In the genomic region with DNA sequence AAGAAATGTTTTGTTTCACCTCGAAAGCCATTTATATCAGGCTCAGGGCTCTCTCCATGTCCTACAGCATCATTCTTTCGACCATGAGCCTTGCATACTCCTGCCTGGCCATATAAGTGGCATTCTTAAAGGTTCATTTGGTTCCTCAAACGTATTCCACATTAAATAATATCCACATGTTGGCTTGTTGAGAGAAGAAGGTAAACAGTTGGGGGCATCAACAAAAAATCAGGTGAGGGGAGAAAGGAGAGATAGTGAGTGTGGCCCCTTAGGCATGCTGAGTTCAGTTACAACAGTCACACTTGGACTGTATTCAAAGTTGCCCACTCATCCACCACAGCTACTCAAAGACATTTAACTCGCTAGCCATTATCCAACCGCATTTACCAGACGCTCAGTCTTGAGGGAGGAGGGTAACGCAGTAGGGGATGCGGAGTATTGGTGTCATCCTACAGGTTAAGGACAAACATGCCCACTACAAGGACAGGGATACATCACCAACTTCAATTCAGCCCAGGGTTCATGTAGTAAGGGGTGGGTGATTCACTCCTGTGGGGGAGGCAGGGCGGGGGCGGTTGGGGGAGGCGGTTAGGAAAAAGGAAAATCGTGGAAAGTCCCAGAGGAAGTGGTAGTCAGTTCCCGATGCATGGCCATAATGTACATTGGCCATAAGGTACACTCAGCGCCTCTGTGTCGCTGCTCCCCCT, we compare ENCODE assay signal across 9 cellular contexts. TPM values are rescaled to one million over a fixed set of nuclear protein-coding genes. Genes with fewer than 3 reads are reported as not detected.
DNase-seq lines count a peak whose midpoint lies in the region; ATAC-seq and TF ChIP-seq lines count a peak whose summit lies in the region.
"Had no signal": no experiment of that assay in that cellular context is flagged by ENCODE, and none has a peak within 500 bp of the region (broad histone marks: within the 10 kb centered on the region; RNA-seq: fewer than 3 reads in every experiment).

No MANE protein-coding gene starts in this region.

- no peaks in the 10 kb centered on the region for H3K9me3 ChIP-seq in psoas muscle

- peak overlapping the region; percentile 91 for H3K4me3 Mint-ChIP-seq in GM23338

- H2AFZ ChIP-seq in GM23338: no peak overlapping the region

- H3K9me3 Mint-ChIP-seq in GM23338: no peaks in the 10 kb centered on the region
- H3K9me3 Mint-ChIP-seq: IgD-negative memory B cell had no signal

- intact Hi-C loops in psoas muscle (cut with DNase I): no loop called here

- H3K4me1 ChIP-seq in GM23338 (ENCODE audit: insufficient read depth) (peaks cover 52% of the 10 kb centered on the region), foreskin keratinocyte (peaks cover 28% of the 10 kb centered on the region), psoas muscle (peaks cover 6% of the 10 kb centered on the region)

- no peaks in the 10 kb centered on the region for H3K27me3 ChIP-seq in GM23338 (ENCODE audit: insufficient read depth)
- no peaks in the 10 kb centered on the region for H3K27me3 ChIP-seq in foreskin keratinocyte
- no peaks in the 10 kb centered on the region for H3K27me3 ChIP-seq in psoas muscle (ENCODE audit: insufficient read depth in 3 of 3, low read length in 2 of 3)

- TF ChIP-seq CTCF in GM23338 (conservative IDR thresholded peaks at IDR 0.05; ENCODE audit: low read depth in 2 of 2) (no peak), foreskin keratinocyte (conservative IDR thresholded peaks at IDR 0.05) (no peak), psoas muscle (IDR thresholded peaks at IDR 0.05) (no peak)

- ATAC-seq in GM23338: peak; percentile 1
- ATAC-seq in foreskin keratinocyte: peak; percentile 15
- ATAC-seq in psoas muscle: no peak
- ATAC-seq in GM18517 (IDR thresholded peaks at IDR 0.05; ENCODE audit: unreplicated experiment): no peak
- no peak for ATAC-seq in GM18505 (IDR thresholded peaks at IDR 0.05; ENCODE audit: unreplicated experiment)

- no peaks in the 10 kb centered on the region for H3K9me2 ChIP-seq in GM23338 (ENCODE audit: insufficient read depth)

- 0 out of 2 replicates have a peak, but pooled peaks cover 4% of the 10 kb centered on the region for H3F3A ChIP-seq in GM23338 (replicated peaks; ENCODE audit: low read depth)

- peak overlapping the region; percentile 94 for H3K27ac Mint-ChIP-seq in GM23338

- peaks cover 16% of the 10 kb centered on the region; the same call in 1 of the 2 replicates for H4K20me1 ChIP-seq in GM23338 (replicated peaks; ENCODE audit: insufficient read depth)

- H3K4me3 ChIP-seq in GM23338: peak overlapping the region; percentile 93
- H3K4me3 ChIP-seq in psoas muscle: peak overlapping the region; percentile 96

- H3K27me3 Mint-ChIP-seq in GM23338 (ENCODE audit: insufficient read depth, low read depth, poor library complexity): peaks cover 12% of the 10 kb centered on the region

- H3K79me2 ChIP-seq in GM23338 (replicated peaks; ENCODE audit: insufficient read depth): peaks cover 54% of the 10 kb centered on the region

- in situ Hi-C loops in SK-MEL-5 (cut with HindIII; ENCODE audit: low pct_unique_long_range_greater_than_20kb, low sequenced_read_pairs): no loop called here

- H3K36me3 Mint-ChIP-seq in GM23338 (ENCODE audit: low read depth): peaks cover 14% of the 10 kb centered on the region

- H3K36me3 ChIP-seq in GM23338 (ENCODE audit: insufficient read depth): peaks cover 5% of the 10 kb centered on the region; the same call in 1 of the 2 replicates
- H3K36me3 ChIP-seq in psoas muscle (ENCODE audit: insufficient read depth in 1 of 2, low read depth in 1 of 2): no peaks in the 10 kb centered on the region

- DNase-seq in GM23338 (ENCODE audit: low spot score): no peak
- peak; percentile 42 for DNase-seq in SK-MEL-5 (ENCODE audit: low read depth, low spot score)
- peak in 1 of 2 donors; percentile 43 for DNase-seq in foreskin keratinocyte
- DNase-seq in psoas muscle: no peak
- no peak for DNase-seq in NCI-H1694 treated with DMSO at 0.1 percent for 48 hours (lab: John Stamatoyannopoulos, UW)
- no peak for DNase-seq in D341Med (ENCODE audit: low spot score)

- peaks cover 52% of the 10 kb centered on the region for H3K4me1 Mint-ChIP-seq in GM23338

- peak overlapping the region; percentile 98 for H3K4me2 ChIP-seq in GM23338

- no peak for TF ChIP-seq POLR2A in GM18505 (IDR thresholded peaks at IDR 0.05; ENCODE audit: borderline replicate concordance, extremely low read depth, insufficient read depth, insufficient read length)

- H3K27ac ChIP-seq in GM23338 (ENCODE audit: low read depth) (0 out of 2 replicates have a peak overlapping the region, but pooled peaks have one; percentile 1), foreskin keratinocyte (peak overlapping the region; percentile 42), psoas muscle (no peak overlapping the region)

- WGBS in psoas muscle, 3 donors: 56 to 70% (median 60%) methylated on average over 15 of the region's 15 CpGs

TF ChIP-seq in GM23338, 12 proteins besides CTCF, POLR2A, EP300 and RAD21:
- TF ChIP-seq EZH2phosphoT487 (IDR thresholded peaks at IDR 0.05; ENCODE audit: unreplicated experiment): no peak
- no peak for TF ChIP-seq NANOG (IDR thresholded peaks at IDR 0.05; ENCODE audit: borderline replicate concordance)
- TF ChIP-seq ETS1 (IDR thresholded peaks at IDR 0.05): no peak
- no peak for TF ChIP-seq CREB1 (CRISPR knock-in tag; IDR thresholded peaks at IDR 0.05; ENCODE audit: low read depth)

RNA-seq across cellular contexts. Expression of gene ZNF697, which starts 1.4 kb away (rescaled TPM):
- 30.4 and 32.0 TPM in 2 replicates for total RNA-seq in GM23338 (2014; rRNA removed; shearing (Covaris generic))
- 5.2 and 5.4 TPM in 2 replicates for polyA plus RNA-seq in GM23338 (2016; fragmentation: Nextera tagmentation; extraction: Ambion mirVana)
- total RNA-seq in SK-MEL-5 (2014; rRNA removed; shearing (Covaris generic)): 80.6 and 82.3 TPM in 2 replicates
- polyA plus RNA-seq in SK-MEL-5 (2015; cell fraction: cytosol; rRNA removed): 54.2 and 67.1 TPM in 2 replicates
- polyA plus RNA-seq in SK-MEL-5 (2015; cell fraction: nucleus; rRNA removed): 60.9 and 63.3 TPM in 2 replicates
- total RNA-seq in foreskin keratinocyte: 6.7 and 7.7 TPM in 2 replicates
- 2.1 TPM in 2 replicates for polyA plus RNA-seq in foreskin keratinocyte
- total RNA-seq in psoas muscle: 1 to 10 TPM; 2.9 to 4.9 (median 3.9) TPM
- polyA plus RNA-seq in psoas muscle: 1 to 10 TPM; 1.3 to 2.2 (median 2.0) TPM
- polyA plus RNA-seq: IgD-negative memory B cell had no signal

Comparison
In these comparisons a context has a peak if more than half of its experiments do, and no peak if none do; other contexts are left out.
1. ATAC-seq: peak in GM23338 (single experiment) and foreskin keratinocyte (single experiment); none in psoas muscle (0 of 4), GM18517 (single experiment) and GM18505 (single experiment).